In the genomic region with DNA sequence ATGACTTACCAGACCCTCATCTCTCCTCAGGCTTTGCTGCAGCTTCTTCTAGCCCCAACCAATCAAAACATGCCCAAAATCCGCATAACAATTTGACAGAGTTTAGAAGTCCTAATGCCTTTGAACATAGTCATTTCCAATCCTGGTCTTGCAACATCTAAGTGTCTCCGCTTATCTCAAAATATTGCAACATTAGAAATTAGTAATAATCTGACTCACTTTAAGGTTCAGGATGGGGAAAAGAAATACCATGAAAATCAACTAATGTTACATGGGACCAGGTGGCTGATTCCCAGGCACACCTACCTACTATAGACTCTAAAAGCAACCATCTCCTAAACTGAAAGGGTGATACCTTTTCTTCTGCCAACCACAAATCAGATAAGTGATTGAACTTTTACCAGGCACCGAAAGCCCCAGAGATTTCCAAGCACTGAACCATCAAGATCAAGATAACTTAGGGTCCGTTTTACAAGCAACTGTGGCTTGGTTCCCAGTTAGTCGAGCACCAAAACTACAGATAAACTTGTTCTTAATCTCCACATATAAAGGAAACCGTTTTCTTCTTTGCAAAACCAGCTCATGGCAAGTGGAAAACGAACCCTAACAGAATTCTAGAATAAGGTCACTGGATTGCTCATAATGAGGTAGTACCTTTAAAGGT, we compare ENCODE assay signal across 10 cellular contexts. TPM values are rescaled to one million over a fixed set of nuclear protein-coding genes. Genes with fewer than 3 reads are reported as not detected.
A peak's percentile ranks its signal among the peaks of the same experiment; 100 is the strongest.
DNase-seq lines count a peak whose midpoint lies in the region; ATAC-seq and TF ChIP-seq lines count a peak whose summit lies in the region.
"Had no signal": no experiment of that assay in that cellular context is flagged by ENCODE, and none has a peak within 500 bp of the region (broad histone marks: within the 10 kb centered on the region; RNA-seq: fewer than 3 reads in every experiment).

No MANE protein-coding gene starts in this region.

- H3K27ac ChIP-seq in SK-N-SH (ENCODE audit: low read depth in 2 of 2, low read length in 1 of 2), result no peak overlapping the region
- no peak overlapping the region for H3K27ac ChIP-seq in trophoblast cell (ENCODE audit: low read depth, low read length)
- H3K27ac ChIP-seq: parathyroid adenoma had no signal

- no peak overlapping the region for H3K9ac ChIP-seq in SK-N-SH
- H3K9ac ChIP-seq in trophoblast cell (ENCODE audit: low read length), result no peak overlapping the region
- H3K9ac ChIP-seq: parathyroid adenoma had no signal

- H2AK5ac ChIP-seq in trophoblast cell (ENCODE audit: low read length), result no peak overlapping the region

- no peak overlapping the region for H3K4me2 ChIP-seq in SK-N-SH
- H3K4me2 ChIP-seq in trophoblast cell (ENCODE audit: low read length), result no peak overlapping the region

- H3K18ac ChIP-seq in trophoblast cell (ENCODE audit: low read length), result no peak overlapping the region

- H3K4ac ChIP-seq in trophoblast cell (ENCODE audit: low read depth, low read length), result no peak overlapping the region

- POLR2A ChIA-PET in SK-N-SH (lab: Yijun Ruan, JAX), result no interaction called here

- TF ChIP-seq RAD21 in SK-N-SH (IDR thresholded peaks at IDR 0.05; ENCODE audit: low read length), result no peak

- DNase-seq in SK-N-SH, result no peak
- peak; percentile 35 for DNase-seq in MV-4-11 (lab: John Stamatoyannopoulos, UW)
- peak; percentile 89 to 93 for DNase-seq in cardiac fibroblast (ENCODE audit: low read depth in 2 of 2)
- DNase-seq in trophoblast cell, result peak; percentile 68 to 95
- DNase-seq in GM13976 (ENCODE audit: low spot score), result no peak
- DNase-seq in NCI-H1930 (lab: John Stamatoyannopoulos, UW), result no peak
- DNase-seq in NCI-H526 treated with DMSO at 0.1 percent for 48 hours (lab: John Stamatoyannopoulos, UW), result no peak
- DNase-seq: NCI-H1048 had no signal

- no peak for TF ChIP-seq EP300 in SK-N-SH (IDR thresholded peaks at IDR 0.05; ENCODE audit: borderline replicate concordance in 1 of 2, low read depth in 1 of 2, low read length in 1 of 2)

- no peak for TF ChIP-seq CTCF in SK-N-SH (IDR thresholded peaks at IDR 0.05)
- TF ChIP-seq CTCF in cardiac fibroblast (IDR thresholded peaks at IDR 0.05; ENCODE audit: low read depth, low read length), result no peak
- no peak for TF ChIP-seq CTCF in GM13976 (IDR thresholded peaks at IDR 0.05; ENCODE audit: borderline replicate concordance, control extremely low read depth, extremely low read depth, insufficient read depth, missing control alignments)

- H3K4me3 ChIP-seq in SK-N-SH (ENCODE audit: low read depth in 2 of 2, low read length in 1 of 2), result no peak overlapping the region
- no peak overlapping the region for H3K4me3 ChIP-seq in cardiac fibroblast (replicated peaks in 1 of 2; ENCODE audit: low read depth in 2 of 2, low read length in 2 of 2)
- no peak overlapping the region for H3K4me3 ChIP-seq in trophoblast cell (ENCODE audit: low read depth, low read length)

- H2BK5ac ChIP-seq in trophoblast cell (ENCODE audit: low read depth, low read length, poor library complexity), result no peak overlapping the region

- no peak overlapping the region for H4K91ac ChIP-seq in trophoblast cell (ENCODE audit: low read depth, low read length)

- no peaks in the 10 kb centered on the region for H3K79me2 ChIP-seq in SK-N-SH (ENCODE audit: insufficient read depth)
- H3K79me2 ChIP-seq in trophoblast cell (ENCODE audit: control insufficient read depth, insufficient read depth, low read length, poor library complexity), result no peaks in the 10 kb centered on the region

- no peaks in the 10 kb centered on the region for H3K79me1 ChIP-seq in trophoblast cell (ENCODE audit: low read length)

- H4K20me1 ChIP-seq in SK-N-SH (ENCODE audit: insufficient read depth), result 0 out of 2 replicates have a peak, but pooled peaks cover 5% of the 10 kb centered on the region

- H3K36me3 ChIP-seq in SK-N-SH (replicated peaks in 1 of 2; ENCODE audit: control insufficient read depth in 1 of 2, insufficient read depth in 2 of 2, low read length in 1 of 2) (no peaks in the 10 kb centered on the region), trophoblast cell (ENCODE audit: control insufficient read depth in 1 of 2, insufficient read depth in 2 of 2, low read length in 2 of 2) (peaks cover 0 to 2% of the 10 kb centered on the region in 2 experiments)

- no peaks in the 10 kb centered on the region for H3K9me3 ChIP-seq in SK-N-SH
- H3K9me3 ChIP-seq in trophoblast cell (ENCODE audit: insufficient read depth, low read depth, low read length), result no peaks in the 10 kb centered on the region

- in situ Hi-C loops in GM13976 (cut with MboI; ENCODE audit: low sequenced_read_pairs, unreplicated experiment), result no loop called here

- H3K14ac ChIP-seq in trophoblast cell (ENCODE audit: low read length), result no peak overlapping the region

- ATAC-seq in SK-N-SH treated with all-trans-retinoic acid at 6 μM for 48 hours, result no peak

- H3K27me3 ChIP-seq in SK-N-SH (ENCODE audit: insufficient read depth) (no peaks in the 10 kb centered on the region), trophoblast cell (ENCODE audit: insufficient read depth, low read length) (no peaks in the 10 kb centered on the region)

- peaks cover 5% of the 10 kb centered on the region for H3F3A ChIP-seq in SK-N-SH (replicated peaks; ENCODE audit: insufficient read depth)

- H2AFZ ChIP-seq in SK-N-SH (ENCODE audit: low read depth), result no peak overlapping the region
- no peak overlapping the region for H2AFZ ChIP-seq in trophoblast cell (ENCODE audit: insufficient read depth, low read length, poor library complexity)
- H2AFZ ChIP-seq: parathyroid adenoma had no signal

- 71% methylated on average over 7 of the region's 7 CpGs for WGBS in SK-N-SH (ENCODE audit: low lambda C conversion rate)
- no CpG with 5 or more reads among the region's 7 CpGs for whole genome bisulfite sequencing in trophoblast cell (ENCODE audit: extremely low coverage, insufficient coverage, insufficient read length)

- no peaks in the 10 kb centered on the region for H3K9me2 ChIP-seq in SK-N-SH

- no peak overlapping the region for H2BK12ac ChIP-seq in trophoblast cell (ENCODE audit: low read length)

- H4K12ac ChIP-seq in trophoblast cell (ENCODE audit: low read depth, low read length), result no peak overlapping the region

- no peak overlapping the region for H2BK120ac ChIP-seq in trophoblast cell (ENCODE audit: insufficient read depth, low read length, poor library complexity)

- H3K4me1 ChIP-seq in SK-N-SH (ENCODE audit: control insufficient read depth in 1 of 2, insufficient read depth in 2 of 2, low read depth in 1 of 2, low read length in 1 of 2) (peaks cover 0 to 2% of the 10 kb centered on the region in 2 experiments; a peak in 1 of 4 replicates), trophoblast cell (ENCODE audit: control insufficient read depth in 1 of 2, insufficient read depth in 2 of 2, low read length in 2 of 2) (no peaks in the 10 kb centered on the region)

- H4K8ac ChIP-seq in trophoblast cell (ENCODE audit: low read depth, low read length), result no peak overlapping the region

- no peak overlapping the region for H3K23ac ChIP-seq in trophoblast cell (ENCODE audit: low read length)

- CTCF ChIA-PET in SK-N-SH (lab: Yijun Ruan, JAX), result interaction anchor here (0.6 to 2.0 kb wide), 8 partner anchors 9 to 303 kb away, joined by 3 to 10 read pairs (median 4); a partner anchor contains a TSS

TF ChIP-seq in SK-N-SH, 30 proteins besides CTCF, POLR2A, EP300 and RAD21:
- 0 out of 2 replicates have a peak, but pooled peaks have one; percentile 5 for TF ChIP-seq JUND (IDR thresholded peaks at IDR 0.05)
- no peak for TF ChIP-seq RCOR1 (IDR thresholded peaks at IDR 0.05; ENCODE audit: low read length)
- TF ChIP-seq TCF12 (IDR thresholded peaks at IDR 0.05), result no peak
- TF ChIP-seq FOSL2 (IDR thresholded peaks at IDR 0.05; ENCODE audit: borderline replicate concordance, low read depth), result peak; percentile 9; the same call in 1 of the 2 replicates

TF ChIP-seq in SK-N-SH treated with all-trans-retinoic acid at 6 μM for 48 hours, 23 proteins besides CTCF, POLR2A, EP300 and RAD21:
- no peak for TF ChIP-seq SNAI2 (CRISPR knock-in tag; IDR thresholded peaks at IDR 0.05)
- no peak for TF ChIP-seq ZFP30 (CRISPR knock-in tag; IDR thresholded peaks at IDR 0.05)
- no peak for TF ChIP-seq TOX (CRISPR knock-in tag; IDR thresholded peaks at IDR 0.05; ENCODE audit: borderline replicate concordance)
- no peak for TF ChIP-seq PPARA (CRISPR knock-in tag; IDR thresholded peaks at IDR 0.05; ENCODE audit: borderline replicate concordance)
- TF ChIP-seq, protein P1, sequence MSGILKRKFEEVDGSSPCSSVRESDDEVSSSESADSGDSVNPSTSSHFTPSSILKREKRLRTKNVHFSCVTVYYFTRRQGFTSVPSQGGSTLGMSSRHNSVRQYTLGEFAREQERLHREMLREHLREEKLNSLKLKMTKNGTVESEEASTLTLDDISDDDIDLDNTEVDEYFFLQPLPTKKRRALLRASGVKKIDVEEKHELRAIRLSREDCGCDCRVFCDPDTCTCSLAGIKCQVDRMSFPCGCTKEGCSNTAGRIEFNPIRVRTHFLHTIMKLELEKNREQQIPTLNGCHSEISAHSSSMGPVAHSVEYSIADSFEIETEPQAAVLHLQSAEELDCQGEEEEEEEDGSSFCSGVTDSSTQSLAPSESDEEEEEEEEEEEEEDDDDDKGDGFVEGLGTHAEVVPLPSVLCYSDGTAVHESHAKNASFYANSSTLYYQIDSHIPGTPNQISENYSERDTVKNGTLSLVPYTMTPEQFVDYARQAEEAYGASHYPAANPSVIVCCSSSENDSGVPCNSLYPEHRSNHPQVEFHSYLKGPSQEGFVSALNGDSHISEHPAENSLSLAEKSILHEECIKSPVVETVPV (CRISPR knock-in tag; IDR thresholded peaks at IDR 0.05), result no peak
- TF ChIP-seq ZFP3 (CRISPR knock-in tag; IDR thresholded peaks at IDR 0.05), result no peak
- TF ChIP-seq ESRRG (CRISPR knock-in tag; IDR thresholded peaks at IDR 0.05), result no peak
- TF ChIP-seq ZC3H10 (CRISPR knock-in tag; IDR thresholded peaks at IDR 0.05), result no peak

RNA-seq across cellular contexts. Expression of a gene that starts 13.9 kb away (rescaled TPM):
- 6.9 and 7.3 TPM in 2 replicates for polyA plus RNA-seq in SK-N-SH (2012; rRNA removed)
- 5.2 and 6.2 TPM in 2 replicates for polyA plus RNA-seq in SK-N-SH (2012; cell fraction: cytosol; rRNA removed)
- polyA plus RNA-seq in SK-N-SH (2012; cell fraction: nucleus; rRNA removed), result 11.4 and 12.2 TPM in 2 replicates
- 16.3 and 17.4 TPM in 2 replicates for polyA plus RNA-seq in trophoblast cell (2013)

Comparison
In these comparisons a context has a peak if more than half of its experiments do, and no peak if none do; other contexts are left out.
1. DNase-seq: peak in MV-4-11 (single experiment), cardiac fibroblast (2 of 2) and trophoblast cell (2 of 2); none in SK-N-SH (single experiment), GM13976 (single experiment), NCI-H1930 (0 of 2) and NCI-H526 treated with DMSO at 0.1 percent for 48 hours (single experiment).